10 cellular contexts compared by ENCODE assay signal in the genomic region with DNA sequence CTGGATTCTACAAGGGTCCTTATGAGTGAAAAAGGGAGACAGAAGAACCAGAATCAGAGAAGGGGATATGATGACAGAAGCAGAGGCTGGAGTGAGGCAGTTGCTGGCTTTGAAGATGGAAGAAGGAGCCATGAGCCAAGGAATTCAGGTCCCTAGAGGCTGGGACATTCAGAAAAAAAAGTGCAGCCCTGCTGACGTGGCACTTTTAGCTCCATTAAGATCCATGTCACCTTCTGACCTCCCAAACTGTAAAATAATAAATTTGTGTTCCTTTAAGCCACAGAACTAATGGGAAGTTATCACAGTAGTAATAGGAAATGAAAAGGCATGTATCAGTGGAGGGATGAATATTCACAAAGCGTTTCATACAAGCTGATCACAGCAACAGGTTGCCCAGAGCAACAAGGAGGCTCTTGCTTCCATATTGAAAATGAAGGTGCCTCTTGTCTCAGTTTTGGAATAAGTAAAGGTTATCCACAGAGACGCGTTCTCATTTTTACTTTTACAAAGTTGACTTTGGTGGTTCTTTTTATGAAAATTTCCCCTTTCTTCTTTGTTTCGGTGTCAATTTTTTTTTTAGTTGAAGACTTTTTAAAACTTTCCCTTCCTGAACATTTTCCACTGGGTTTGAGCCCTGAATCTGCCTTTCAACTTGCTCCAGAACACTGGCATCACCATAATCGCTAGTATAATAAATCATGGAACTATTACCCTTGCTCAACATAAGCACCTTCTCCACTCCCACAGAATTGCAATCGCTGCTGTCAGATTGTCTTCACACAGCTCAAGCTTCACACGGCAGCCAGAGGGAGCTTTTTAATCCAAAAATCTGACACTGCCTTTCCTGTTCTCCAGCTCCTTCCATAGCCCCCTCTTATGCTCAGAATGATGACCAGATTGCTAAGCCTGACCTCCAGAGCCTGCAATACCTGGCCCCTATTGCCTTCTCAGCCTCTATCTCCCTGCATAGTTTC.
DNase-seq lines count a peak whose midpoint lies in the region; ATAC-seq and TF ChIP-seq lines count a peak whose summit lies in the region.
"Had no signal": no experiment of that assay in that cellular context is flagged by ENCODE, and none has a peak within 500 bp of the region (broad histone marks: within the 10 kb centered on the region; RNA-seq: fewer than 3 reads in every experiment).

No MANE protein-coding gene starts in this region.

- no peaks in the 10 kb centered on the region for H3K9me3 ChIP-seq in Peyer's patch

- H3K27me3 ChIP-seq in Peyer's patch = no peaks in the 10 kb centered on the region

- TF ChIP-seq CTCF in Peyer's patch (IDR thresholded peaks at IDR 0.05) = peak in 1 of 6 experiments; percentile 3

- no peak overlapping the region for H3K4me3 Mint-ChIP-seq in activated CD8-positive, alpha-beta T cell treated with anti-CD3 and anti-CD28 coated beads, Interleukin-2, amount 10 ng/mL, durations not matched to agents 7 days and 5 days
- peak overlapping the region; percentile 42 to 61 for H3K4me3 Mint-ChIP-seq in stimulated activated naive CD8-positive, alpha-beta T cell treated with anti-CD3 and anti-CD28 coated beads, Interleukin-15, amount 100 ng/mL, for 72 hours

- H3K36me3 Mint-ChIP-seq in activated CD8-positive, alpha-beta T cell treated with anti-CD3 and anti-CD28 coated beads, Interleukin-2, amount 10 ng/mL, durations not matched to agents 7 days and 5 days (ENCODE audit: low read depth) = peaks cover 3% of the 10 kb centered on the region

- no peaks in the 10 kb centered on the region for H3K27me3 Mint-ChIP-seq in activated CD8-positive, alpha-beta T cell treated with anti-CD3 and anti-CD28 coated beads, Interleukin-2, amount 10 ng/mL, durations not matched to agents 7 days and 5 days (ENCODE audit: low read depth)
- H3K27me3 Mint-ChIP-seq in stimulated activated naive CD8-positive, alpha-beta T cell treated with anti-CD3 and anti-CD28 coated beads, Interleukin-15, amount 100 ng/mL, for 72 hours = no peaks in the 10 kb centered on the region

- H3K4me1 ChIP-seq in Peyer's patch = no peaks in the 10 kb centered on the region

- CTCF ChIA-PET in activated CD8-positive, alpha-beta T cell treated with anti-CD3 and anti-CD28 coated beads, Interleukin-2, amount 10 ng/mL, durations not matched to agents 7 days and 5 days (lab: Charles Lee) = interaction anchor here (0.7 to 1.0 kb wide), 5 partner anchors 9 to 205 kb away, joined by 3 read pairs; no protein-coding TSS in a partner anchor

- ATAC-seq in HG02759 (IDR thresholded peaks at IDR 0.05; ENCODE audit: unreplicated experiment) = peak; percentile 25
- ATAC-seq in activated CD8-positive, alpha-beta T cell treated with anti-CD3 and anti-CD28 coated beads, Interleukin-2, amount 10 ng/mL, durations not matched to agents 7 days and 5 days = no peak
- peak; percentile 69 for ATAC-seq in stimulated activated naive CD8-positive, alpha-beta T cell treated with anti-CD3 and anti-CD28 coated beads, Interleukin-15, amount 100 ng/mL, for 72 hours
- ATAC-seq: left ventricle myocardium superior had no signal

- H3K4me1 Mint-ChIP-seq in activated CD8-positive, alpha-beta T cell treated with anti-CD3 and anti-CD28 coated beads, Interleukin-2, amount 10 ng/mL, durations not matched to agents 7 days and 5 days (ENCODE audit: low read depth) = peaks cover 40% of the 10 kb centered on the region
- peaks cover 54% of the 10 kb centered on the region for H3K4me1 Mint-ChIP-seq in stimulated activated naive CD8-positive, alpha-beta T cell treated with anti-CD3 and anti-CD28 coated beads, Interleukin-15, amount 100 ng/mL, for 72 hours

- POLR2A ChIA-PET in activated CD8-positive, alpha-beta T cell treated with anti-CD3 and anti-CD28 coated beads, Interleukin-2, amount 10 ng/mL, durations not matched to agents 7 days and 5 days (lab: Charles Lee) = no interaction called here

- DNase-seq in stimulated activated CD4-positive, alpha-beta T cell treated with anti-CD3 and anti-CD28 coated beads, Interleukin-15, amount 100 ng/mL, for 24 hours = peak; percentile 45
- DNase-seq in stimulated activated CD4-positive, alpha-beta T cell treated with anti-CD3 and anti-CD28 coated beads, Interleukin-4, amount 100 ng/mL, for 4 hours = no peak
- no peak for DNase-seq in activated CD8-positive, alpha-beta T cell treated with anti-CD3 and anti-CD28 coated beads, Interleukin-2, amount 10 ng/mL, durations not matched to agents 7 days and 5 days
- DNase-seq in stimulated activated naive CD8-positive, alpha-beta T cell treated with anti-CD3 and anti-CD28 coated beads, Interleukin-15, amount 100 ng/mL, for 72 hours = peak in 1 of 2 donors; percentile 55
- no peak for DNase-seq in Peyer's patch
- DNase-seq in kidney glomerular epithelial cell (lab: John Stamatoyannopoulos, UW) = no peak
- no peak for DNase-seq in SHP77 (lab: John Stamatoyannopoulos, UW)
- DNase-seq: left ventricle myocardium superior had no signal

- peak overlapping the region; percentile 50 for H3K27ac Mint-ChIP-seq in activated CD8-positive, alpha-beta T cell treated with anti-CD3 and anti-CD28 coated beads, Interleukin-2, amount 10 ng/mL, durations not matched to agents 7 days and 5 days
- peak overlapping the region in 1 of 2 donors; percentile 96 for H3K27ac Mint-ChIP-seq in stimulated activated naive CD8-positive, alpha-beta T cell treated with anti-CD3 and anti-CD28 coated beads, Interleukin-15, amount 100 ng/mL, for 72 hours

- no peak overlapping the region for H3K4me3 ChIP-seq in Peyer's patch
- H3K4me3 ChIP-seq: smooth muscle cell had no signal

- no peak overlapping the region for H3K27ac ChIP-seq in Peyer's patch

- H3K9me3 Mint-ChIP-seq in activated CD8-positive, alpha-beta T cell treated with anti-CD3 and anti-CD28 coated beads, Interleukin-2, amount 10 ng/mL, durations not matched to agents 7 days and 5 days (ENCODE audit: insufficient read depth) = peaks cover 3% of the 10 kb centered on the region
- H3K9me3 Mint-ChIP-seq in stimulated activated naive CD8-positive, alpha-beta T cell treated with anti-CD3 and anti-CD28 coated beads, Interleukin-15, amount 100 ng/mL, for 72 hours = no peaks in the 10 kb centered on the region

- TF ChIP-seq POLR2A in Peyer's patch (IDR thresholded peaks at IDR 0.05) = no peak

- no peaks in the 10 kb centered on the region for H3K36me3 ChIP-seq in Peyer's patch
